1 cellular context compared by ENCODE assay signal in genomic region chr2:187461294-187462261, GRCh38.
TF ChIP-seq lines count a peak whose summit lies in the region.

No MANE protein-coding gene starts in this region.

TF ChIP-seq in HepG2, 621 proteins besides CTCF, POLR2A, EP300 and RAD21 (continued from another document and continues in another):
- peak; percentile 98 for TF ChIP-seq ZNF781 (CRISPR knock-in tag; IDR thresholded peaks at IDR 0.05; ENCODE audit: borderline replicate concordance, not compliant biosample characterization)
- TF ChIP-seq, protein P1, sequence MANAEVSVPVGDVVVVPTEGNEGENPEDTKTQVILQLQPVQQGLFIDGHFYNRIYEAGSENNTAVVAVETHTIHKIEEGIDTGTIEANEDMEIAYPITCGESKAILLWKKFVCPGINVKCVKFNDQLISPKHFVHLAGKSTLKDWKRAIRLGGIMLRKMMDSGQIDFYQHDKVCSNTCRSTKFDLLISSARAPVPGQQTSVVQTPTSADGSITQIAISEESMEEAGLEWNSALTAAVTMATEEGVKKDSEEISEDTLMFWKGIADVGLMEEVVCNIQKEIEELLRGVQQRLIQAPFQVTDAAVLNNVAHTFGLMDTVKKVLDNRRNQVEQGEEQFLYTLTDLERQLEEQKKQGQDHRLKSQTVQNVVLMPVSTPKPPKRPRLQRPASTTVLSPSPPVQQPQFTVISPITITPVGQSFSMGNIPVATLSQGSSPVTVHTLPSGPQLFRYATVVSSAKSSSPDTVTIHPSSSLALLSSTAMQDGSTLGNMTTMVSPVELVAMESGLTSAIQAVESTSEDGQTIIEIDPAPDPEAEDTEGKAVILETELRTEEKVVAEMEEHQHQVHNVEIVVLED (CRISPR knock-in tag; IDR thresholded peaks at IDR 0.05; ENCODE audit: borderline replicate concordance) = peak; percentile 36
- no peak for TF ChIP-seq HDAC6 (IDR thresholded peaks at IDR 0.05; ENCODE audit: low read depth, low read length)
- no peak for TF ChIP-seq RCOR2 (CRISPR knock-in tag; IDR thresholded peaks at IDR 0.05)
- TF ChIP-seq CBX2 (IDR thresholded peaks at IDR 0.05; ENCODE audit: low read depth, low read length) = no peak
- TF ChIP-seq CBX2 (CRISPR knock-in tag; IDR thresholded peaks at IDR 0.05; ENCODE audit: low read depth) = peak; percentile 86; the same call in 1 of the 2 replicates
- peak; percentile 89 for TF ChIP-seq ZNF878 (CRISPR knock-in tag; IDR thresholded peaks at IDR 0.05)
- TF ChIP-seq SP1 (IDR thresholded peaks at IDR 0.05) = no peak
- TF ChIP-seq SP1 (CRISPR knock-in tag; IDR thresholded peaks at IDR 0.05) = peak; percentile 61
- peak; percentile 71 for TF ChIP-seq PHF8 (CRISPR knock-in tag; IDR thresholded peaks at IDR 0.05)
- no peak for TF ChIP-seq NFE2L2 (IDR thresholded peaks at IDR 0.05; ENCODE audit: low read length)
- TF ChIP-seq, protein P2, sequence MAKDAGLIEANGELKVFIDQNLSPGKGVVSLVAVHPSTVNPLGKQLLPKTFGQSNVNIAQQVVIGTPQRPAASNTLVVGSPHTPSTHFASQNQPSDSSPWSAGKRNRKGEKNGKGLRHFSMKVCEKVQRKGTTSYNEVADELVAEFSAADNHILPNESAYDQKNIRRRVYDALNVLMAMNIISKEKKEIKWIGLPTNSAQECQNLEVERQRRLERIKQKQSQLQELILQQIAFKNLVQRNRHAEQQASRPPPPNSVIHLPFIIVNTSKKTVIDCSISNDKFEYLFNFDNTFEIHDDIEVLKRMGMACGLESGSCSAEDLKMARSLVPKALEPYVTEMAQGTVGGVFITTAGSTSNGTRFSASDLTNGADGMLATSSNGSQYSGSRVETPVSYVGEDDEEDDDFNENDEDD (CRISPR knock-in tag; IDR thresholded peaks at IDR 0.05; ENCODE audit: borderline replicate concordance) = peak; percentile 82; the same call in 1 of the 2 replicates
- TF ChIP-seq, protein P3, sequence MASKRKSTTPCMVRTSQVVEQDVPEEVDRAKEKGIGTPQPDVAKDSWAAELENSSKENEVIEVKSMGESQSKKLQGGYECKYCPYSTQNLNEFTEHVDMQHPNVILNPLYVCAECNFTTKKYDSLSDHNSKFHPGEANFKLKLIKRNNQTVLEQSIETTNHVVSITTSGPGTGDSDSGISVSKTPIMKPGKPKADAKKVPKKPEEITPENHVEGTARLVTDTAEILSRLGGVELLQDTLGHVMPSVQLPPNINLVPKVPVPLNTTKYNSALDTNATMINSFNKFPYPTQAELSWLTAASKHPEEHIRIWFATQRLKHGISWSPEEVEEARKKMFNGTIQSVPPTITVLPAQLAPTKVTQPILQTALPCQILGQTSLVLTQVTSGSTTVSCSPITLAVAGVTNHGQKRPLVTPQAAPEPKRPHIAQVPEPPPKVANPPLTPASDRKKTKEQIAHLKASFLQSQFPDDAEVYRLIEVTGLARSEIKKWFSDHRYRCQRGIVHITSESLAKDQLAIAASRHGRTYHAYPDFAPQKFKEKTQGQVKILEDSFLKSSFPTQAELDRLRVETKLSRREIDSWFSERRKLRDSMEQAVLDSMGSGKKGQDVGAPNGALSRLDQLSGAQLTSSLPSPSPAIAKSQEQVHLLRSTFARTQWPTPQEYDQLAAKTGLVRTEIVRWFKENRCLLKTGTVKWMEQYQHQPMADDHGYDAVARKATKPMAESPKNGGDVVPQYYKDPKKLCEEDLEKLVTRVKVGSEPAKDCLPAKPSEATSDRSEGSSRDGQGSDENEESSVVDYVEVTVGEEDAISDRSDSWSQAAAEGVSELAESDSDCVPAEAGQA (IDR thresholded peaks at IDR 0.05; ENCODE audit: low read depth) = peak; percentile 49; the same call in 1 of the 2 replicates
- TF ChIP-seq, protein P3 (CRISPR knock-in tag; IDR thresholded peaks at IDR 0.05; ENCODE audit: borderline replicate concordance) = no peak
- TF ChIP-seq, protein P4, sequence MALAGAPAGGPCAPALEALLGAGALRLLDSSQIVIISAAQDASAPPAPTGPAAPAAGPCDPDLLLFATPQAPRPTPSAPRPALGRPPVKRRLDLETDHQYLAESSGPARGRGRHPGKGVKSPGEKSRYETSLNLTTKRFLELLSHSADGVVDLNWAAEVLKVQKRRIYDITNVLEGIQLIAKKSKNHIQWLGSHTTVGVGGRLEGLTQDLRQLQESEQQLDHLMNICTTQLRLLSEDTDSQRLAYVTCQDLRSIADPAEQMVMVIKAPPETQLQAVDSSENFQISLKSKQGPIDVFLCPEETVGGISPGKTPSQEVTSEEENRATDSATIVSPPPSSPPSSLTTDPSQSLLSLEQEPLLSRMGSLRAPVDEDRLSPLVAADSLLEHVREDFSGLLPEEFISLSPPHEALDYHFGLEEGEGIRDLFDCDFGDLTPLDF (CRISPR knock-in tag; IDR thresholded peaks at IDR 0.05) = no peak
- 0 out of 2 replicates have a peak, but pooled peaks have one; percentile 41 for TF ChIP-seq SNAI1 (CRISPR knock-in tag; IDR thresholded peaks at IDR 0.05; ENCODE audit: borderline replicate concordance)
- no peak for TF ChIP-seq CENPBD1 (CRISPR knock-in tag; IDR thresholded peaks at IDR 0.05; ENCODE audit: borderline replicate concordance, low read depth)
- peak; percentile 77; the same call in 1 of the 2 replicates for TF ChIP-seq SMAD1 (CRISPR knock-in tag; IDR thresholded peaks at IDR 0.05; ENCODE audit: borderline replicate concordance, low read depth)
- TF ChIP-seq ZFP36 (IDR thresholded peaks at IDR 0.05; ENCODE audit: borderline replicate concordance, low read depth, low read length, partially characterized antibody) = no peak
- TF ChIP-seq USF2 (IDR thresholded peaks at IDR 0.05; ENCODE audit: low read depth, low read length) = no peak
- TF ChIP-seq USF2 (CRISPR knock-in tag; IDR thresholded peaks at IDR 0.05; ENCODE audit: borderline replicate concordance) = no peak; the same call in 1 of the 2 replicates
- TF ChIP-seq, protein P5, sequence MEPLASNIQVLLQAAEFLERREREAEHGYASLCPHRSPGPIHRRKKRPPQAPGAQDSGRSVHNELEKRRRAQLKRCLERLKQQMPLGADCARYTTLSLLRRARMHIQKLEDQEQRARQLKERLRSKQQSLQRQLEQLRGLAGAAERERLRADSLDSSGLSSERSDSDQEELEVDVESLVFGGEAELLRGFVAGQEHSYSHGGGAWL (CRISPR knock-in tag; IDR thresholded peaks at IDR 0.05) = peak; percentile 89; the same call in 1 of the 2 replicates
- TF ChIP-seq HES4 (CRISPR knock-in tag; IDR thresholded peaks at IDR 0.05; ENCODE audit: borderline replicate concordance) = 0 out of 2 replicates have a peak, but pooled peaks have one; percentile 46
- TF ChIP-seq, protein P6, sequence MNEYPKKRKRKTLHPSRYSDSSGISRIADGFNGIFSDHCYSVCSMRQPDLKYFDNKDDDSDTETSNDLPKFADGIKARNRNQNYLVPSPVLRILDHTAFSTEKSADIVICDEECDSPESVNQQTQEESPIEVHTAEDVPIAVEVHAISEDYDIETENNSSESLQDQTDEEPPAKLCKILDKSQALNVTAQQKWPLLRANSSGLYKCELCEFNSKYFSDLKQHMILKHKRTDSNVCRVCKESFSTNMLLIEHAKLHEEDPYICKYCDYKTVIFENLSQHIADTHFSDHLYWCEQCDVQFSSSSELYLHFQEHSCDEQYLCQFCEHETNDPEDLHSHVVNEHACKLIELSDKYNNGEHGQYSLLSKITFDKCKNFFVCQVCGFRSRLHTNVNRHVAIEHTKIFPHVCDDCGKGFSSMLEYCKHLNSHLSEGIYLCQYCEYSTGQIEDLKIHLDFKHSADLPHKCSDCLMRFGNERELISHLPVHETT (CRISPR knock-in tag; conservative IDR thresholded peaks at IDR 0.05) = peak; percentile 87; the same call in 1 of the 2 replicates
- peak; percentile 87 for TF ChIP-seq ZNF205 (CRISPR knock-in tag; IDR thresholded peaks at IDR 0.05)
- no peak for TF ChIP-seq MNT (IDR thresholded peaks at IDR 0.05)
- TF ChIP-seq KDM2A (CRISPR knock-in tag; IDR thresholded peaks at IDR 0.05; ENCODE audit: borderline replicate concordance, low read depth) = peak; percentile 97
- peak; percentile 88; the same call in 1 of the 2 replicates for TF ChIP-seq RNF2 (conservative IDR thresholded peaks at IDR 0.05; ENCODE audit: low read depth)
- TF ChIP-seq MBD4 (IDR thresholded peaks at IDR 0.05; ENCODE audit: borderline replicate concordance, low read length) = no peak
- no peak; the same call in 2 of the 3 replicates for TF ChIP-seq MXI1 (IDR thresholded peaks at IDR 0.05; ENCODE audit: borderline replicate concordance, low read depth, low read length)
- peak; percentile 81 for TF ChIP-seq SIN3B (IDR thresholded peaks at IDR 0.05; ENCODE audit: low read length)
- TF ChIP-seq ZNF660 (CRISPR knock-in tag; IDR thresholded peaks at IDR 0.05; ENCODE audit: borderline replicate concordance, low read depth) = no peak
- TF ChIP-seq MEIS2 (CRISPR knock-in tag; IDR thresholded peaks at IDR 0.05) = no peak
- no peak for TF ChIP-seq MLLT10 (CRISPR knock-in tag; IDR thresholded peaks at IDR 0.05)
- TF ChIP-seq, protein P7, sequence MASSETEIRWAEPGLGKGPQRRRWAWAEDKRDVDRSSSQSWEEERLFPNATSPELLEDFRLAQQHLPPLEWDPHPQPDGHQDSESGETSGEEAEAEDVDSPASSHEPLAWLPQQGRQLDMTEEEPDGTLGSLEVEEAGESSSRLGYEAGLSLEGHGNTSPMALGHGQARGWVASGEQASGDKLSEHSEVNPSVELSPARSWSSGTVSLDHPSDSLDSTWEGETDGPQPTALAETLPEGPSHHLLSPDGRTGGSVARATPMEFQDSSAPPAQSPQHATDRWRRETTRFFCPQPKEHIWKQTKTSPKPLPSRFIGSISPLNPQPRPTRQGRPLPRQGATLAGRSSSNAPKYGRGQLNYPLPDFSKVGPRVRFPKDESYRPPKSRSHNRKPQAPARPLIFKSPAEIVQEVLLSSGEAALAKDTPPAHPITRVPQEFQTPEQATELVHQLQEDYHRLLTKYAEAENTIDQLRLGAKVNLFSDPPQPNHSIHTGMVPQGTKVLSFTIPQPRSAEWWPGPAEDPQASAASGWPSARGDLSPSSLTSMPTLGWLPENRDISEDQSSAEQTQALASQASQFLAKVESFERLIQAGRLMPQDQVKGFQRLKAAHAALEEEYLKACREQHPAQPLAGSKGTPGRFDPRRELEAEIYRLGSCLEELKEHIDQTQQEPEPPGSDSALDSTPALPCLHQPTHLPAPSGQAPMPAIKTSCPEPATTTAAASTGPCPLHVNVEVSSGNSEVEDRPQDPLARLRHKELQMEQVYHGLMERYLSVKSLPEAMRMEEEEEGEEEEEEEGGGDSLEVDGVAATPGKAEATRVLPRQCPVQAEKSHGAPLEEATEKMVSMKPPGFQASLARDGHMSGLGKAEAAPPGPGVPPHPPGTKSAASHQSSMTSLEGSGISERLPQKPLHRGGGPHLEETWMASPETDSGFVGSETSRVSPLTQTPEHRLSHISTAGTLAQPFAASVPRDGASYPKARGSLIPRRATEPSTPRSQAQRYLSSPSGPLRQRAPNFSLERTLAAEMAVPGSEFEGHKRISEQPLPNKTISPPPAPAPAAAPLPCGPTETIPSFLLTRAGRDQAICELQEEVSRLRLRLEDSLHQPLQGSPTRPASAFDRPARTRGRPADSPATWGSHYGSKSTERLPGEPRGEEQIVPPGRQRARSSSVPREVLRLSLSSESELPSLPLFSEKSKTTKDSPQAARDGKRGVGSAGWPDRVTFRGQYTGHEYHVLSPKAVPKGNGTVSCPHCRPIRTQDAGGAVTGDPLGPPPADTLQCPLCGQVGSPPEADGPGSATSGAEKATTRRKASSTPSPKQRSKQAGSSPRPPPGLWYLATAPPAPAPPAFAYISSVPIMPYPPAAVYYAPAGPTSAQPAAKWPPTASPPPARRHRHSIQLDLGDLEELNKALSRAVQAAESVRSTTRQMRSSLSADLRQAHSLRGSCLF (CRISPR knock-in tag; IDR thresholded peaks at IDR 0.05; ENCODE audit: borderline replicate concordance) = no peak
- peak; percentile 87; the same call in 1 of the 2 replicates for TF ChIP-seq ZNF616 (CRISPR knock-in tag; IDR thresholded peaks at IDR 0.05; ENCODE audit: low read depth)
- no peak for TF ChIP-seq NFATC3 (CRISPR knock-in tag; IDR thresholded peaks at IDR 0.05)
- TF ChIP-seq SNRNP70 (IDR thresholded peaks at IDR 0.05; ENCODE audit: low read depth, low read length) = no peak
- TF ChIP-seq ARID2 (CRISPR knock-in tag; IDR thresholded peaks at IDR 0.05; ENCODE audit: borderline replicate concordance) = no peak
